In genomic region chr6:7543761-7544424, GRCh38 we compare ENCODE assay signal across 1 cellular context.
A peak's percentile ranks its signal among the peaks of the same experiment; 100 is the strongest.
TF ChIP-seq lines count a peak whose summit lies in the region.

No MANE protein-coding gene starts in this region.

TF ChIP-seq in HepG2, 621 proteins besides CTCF, POLR2A, EP300 and RAD21 (continues in another document):
- no peak for TF ChIP-seq MIXL1 (CRISPR knock-in tag; IDR thresholded peaks at IDR 0.05)
- TF ChIP-seq POLR2AphosphoS5 (IDR thresholded peaks at IDR 0.05; ENCODE audit: low read depth, low read length): no peak
- TF ChIP-seq GMEB2 (CRISPR knock-in tag; IDR thresholded peaks at IDR 0.05; ENCODE audit: low read depth): no peak
- no peak for TF ChIP-seq ZNF292 (CRISPR knock-in tag; IDR thresholded peaks at IDR 0.05; ENCODE audit: borderline replicate concordance, low read depth)
- TF ChIP-seq POLR2G (IDR thresholded peaks at IDR 0.05; ENCODE audit: low read depth, low read length): peak; percentile 52
- no peak for TF ChIP-seq U2AF2 (IDR thresholded peaks at IDR 0.05; ENCODE audit: low read depth, low read length)
- no peak for TF ChIP-seq ZNF264 (CRISPR knock-in tag; IDR thresholded peaks at IDR 0.05)
- no peak for TF ChIP-seq ZNF747 (CRISPR knock-in tag; IDR thresholded peaks at IDR 0.05; ENCODE audit: borderline replicate concordance)
- TF ChIP-seq ZNF770 (CRISPR knock-in tag; IDR thresholded peaks at IDR 0.05): no peak
- 0 out of 2 replicates have a peak, but pooled peaks have one; percentile 30 for TF ChIP-seq ZNF331 (CRISPR knock-in tag; IDR thresholded peaks at IDR 0.05)
- TF ChIP-seq ZNF232 (CRISPR knock-in tag; IDR thresholded peaks at IDR 0.05; ENCODE audit: borderline replicate concordance): no peak
- no peak for TF ChIP-seq IRX3 (CRISPR knock-in tag; IDR thresholded peaks at IDR 0.05; ENCODE audit: borderline replicate concordance, low read depth)
- no peak for TF ChIP-seq THAP7 (CRISPR knock-in tag; IDR thresholded peaks at IDR 0.05)
- TF ChIP-seq GABPB1 (CRISPR knock-in tag; IDR thresholded peaks at IDR 0.05): no peak
- no peak for TF ChIP-seq KLF16 (CRISPR knock-in tag; IDR thresholded peaks at IDR 0.05)
- no peak for TF ChIP-seq HOXA9 (CRISPR knock-in tag; IDR thresholded peaks at IDR 0.05; ENCODE audit: borderline replicate concordance)
- TF ChIP-seq RXRA (CRISPR knock-in tag; IDR thresholded peaks at IDR 0.05): no peak
- peak; percentile 49; the same call in 1 of the 2 replicates for TF ChIP-seq CBX5 (CRISPR knock-in tag; IDR thresholded peaks at IDR 0.05; ENCODE audit: borderline replicate concordance)
- no peak for TF ChIP-seq ZFP41 (CRISPR knock-in tag; IDR thresholded peaks at IDR 0.05; ENCODE audit: borderline replicate concordance)
- TF ChIP-seq REXO4 (CRISPR knock-in tag; IDR thresholded peaks at IDR 0.05; ENCODE audit: borderline replicate concordance): no peak
- TF ChIP-seq AFF4 (CRISPR knock-in tag; IDR thresholded peaks at IDR 0.05): peak; percentile 73
- TF ChIP-seq HNRNPL (IDR thresholded peaks at IDR 0.05; ENCODE audit: low read depth, low read length): no peak
- TF ChIP-seq HOXA7 (CRISPR knock-in tag; IDR thresholded peaks at IDR 0.05): no peak
- TF ChIP-seq HNRNPUL1 (IDR thresholded peaks at IDR 0.05; ENCODE audit: low read depth, low read length): no peak
- TF ChIP-seq MIER3 (CRISPR knock-in tag; IDR thresholded peaks at IDR 0.05; ENCODE audit: borderline replicate concordance): no peak
- TF ChIP-seq HOXA3 (CRISPR knock-in tag; IDR thresholded peaks at IDR 0.05): no peak
- TF ChIP-seq ZSCAN30 (CRISPR knock-in tag; IDR thresholded peaks at IDR 0.05): no peak
- no peak for TF ChIP-seq SOX6 (IDR thresholded peaks at IDR 0.05)
- peak; percentile 42; the same call in 1 of the 2 replicates for TF ChIP-seq SOX6 (CRISPR knock-in tag; IDR thresholded peaks at IDR 0.05)
- 0 out of 2 replicates have a peak, but pooled peaks have one; percentile 47 for TF ChIP-seq HMGXB3 (CRISPR knock-in tag; IDR thresholded peaks at IDR 0.05; ENCODE audit: borderline replicate concordance)
- no peak; the same call in 1 of the 2 replicates for TF ChIP-seq THAP11 (CRISPR knock-in tag; IDR thresholded peaks at IDR 0.05)
- TF ChIP-seq MYPOP (CRISPR knock-in tag; IDR thresholded peaks at IDR 0.05): 0 out of 2 replicates have a peak, but pooled peaks have one; percentile 44
- 0 out of 2 replicates have a peak, but pooled peaks have one; percentile 19 for TF ChIP-seq FOXJ3 (CRISPR knock-in tag; IDR thresholded peaks at IDR 0.05; ENCODE audit: borderline replicate concordance)
- TF ChIP-seq TARDBP (CRISPR knock-in tag; IDR thresholded peaks at IDR 0.05): 0 out of 2 replicates have a peak, but pooled peaks have one; percentile 43
- no peak for TF ChIP-seq ZZZ3 (CRISPR knock-in tag; IDR thresholded peaks at IDR 0.05; ENCODE audit: borderline replicate concordance)
- no peak for TF ChIP-seq ZNF609 (CRISPR knock-in tag; IDR thresholded peaks at IDR 0.05; ENCODE audit: borderline replicate concordance)
